14 cellular contexts compared by ENCODE assay signal in genomic region chr4:152515678-152516077, GRCh38. TPM values are rescaled to one million over a fixed set of nuclear protein-coding genes. Genes with fewer than 3 reads are reported as not detected.
DNase-seq lines count a peak whose midpoint lies in the region; ATAC-seq and TF ChIP-seq lines count a peak whose summit lies in the region.
"Had no signal": no experiment of that assay in that cellular context is flagged by ENCODE, and none has a peak within 500 bp of the region (broad histone marks: within the 10 kb centered on the region; RNA-seq: fewer than 3 reads in every experiment).

No MANE protein-coding gene starts in this region.

- no peak overlapping the region for H2BK5ac ChIP-seq in trophoblast cell (ENCODE audit: low read depth, low read length, poor library complexity)

- no peak overlapping the region for H2BK120ac ChIP-seq in trophoblast cell (ENCODE audit: insufficient read depth, low read length, poor library complexity)

- no peak for TF ChIP-seq CTCF in WERI-Rb-1 (IDR thresholded peaks at IDR 0.05; ENCODE audit: low read depth, low read length)

- H4K8ac ChIP-seq in trophoblast cell (ENCODE audit: low read depth, low read length) = no peak overlapping the region

- no peak overlapping the region for H4K91ac ChIP-seq in trophoblast cell (ENCODE audit: low read depth, low read length)

- H3K4ac ChIP-seq in trophoblast cell (ENCODE audit: low read depth, low read length) = peak overlapping the region; percentile 71

- DNase-seq in GM04504 (ENCODE audit: low read depth) (peak; percentile 28), RPMI7951 (ENCODE audit: low read depth) (peak; percentile 36), epithelial cell of prostate (ENCODE audit: low read depth, low spot score) (no peak), trophoblast cell (no peak), WERI-Rb-1 (no peak)
- no peak for DNase-seq in stimulated activated naive CD8-positive, alpha-beta T cell treated with anti-CD3 and anti-CD28 coated beads, Interleukin-15, Interleukin-2, amounts not matched to agents 100 U/mL and 50 U/mL, for 24 hours
- DNase-seq in stimulated activated CD4-positive, alpha-beta T cell treated with anti-CD3 and anti-CD28 coated beads, Interleukin-4, amount 100 ng/mL, for 4 hours = no peak
- DNase-seq: caudate nucleus, gastrocnemius medialis, NCI-H2029, T-helper 17 cell, transverse colon had no signal

- no peak overlapping the region for H3K23ac ChIP-seq in trophoblast cell (ENCODE audit: low read length)

- WGBS in trophoblast cell (ENCODE audit: extremely low coverage, insufficient coverage, insufficient read length) = no CpG with 5 or more reads among the region's 2 CpGs

- H3K4me3 ChIP-seq in trophoblast cell (ENCODE audit: low read depth, low read length) (no peak overlapping the region), WERI-Rb-1 (ENCODE audit: low read depth, low read length) (no peak overlapping the region)
- H3K4me3 ChIP-seq: gastrocnemius medialis, left lung, transverse colon had no signal

- no peak overlapping the region for H4K12ac ChIP-seq in trophoblast cell (ENCODE audit: low read depth, low read length)

- H2AFZ ChIP-seq in trophoblast cell (ENCODE audit: insufficient read depth, low read length, poor library complexity) = no peak overlapping the region

- H3K27ac ChIP-seq in epithelial cell of prostate (peak overlapping the region; percentile 28), trophoblast cell (ENCODE audit: low read depth, low read length) (no peak overlapping the region), WERI-Rb-1 (no peak overlapping the region)
- H3K27ac ChIP-seq: gastrocnemius medialis, left lung, transverse colon had no signal

- no peaks in the 10 kb centered on the region for H3K27me3 ChIP-seq in trophoblast cell (ENCODE audit: insufficient read depth, low read length)
- H3K27me3 ChIP-seq in WERI-Rb-1 (ENCODE audit: insufficient read depth, low read depth, severe bottlenecking) = no peaks in the 10 kb centered on the region
- H3K27me3 ChIP-seq: gastrocnemius medialis, left lung, transverse colon had no signal

- H3K18ac ChIP-seq in trophoblast cell (ENCODE audit: low read length) = no peak overlapping the region

- H3K36me3 ChIP-seq in trophoblast cell (ENCODE audit: control insufficient read depth in 1 of 2, insufficient read depth in 2 of 2, low read length in 2 of 2) (no peaks in the 10 kb centered on the region), WERI-Rb-1 (no peaks in the 10 kb centered on the region)
- H3K36me3 ChIP-seq: gastrocnemius medialis, left lung, transverse colon had no signal

- no peak overlapping the region for H2AK5ac ChIP-seq in trophoblast cell (ENCODE audit: low read length)

- no peak for ATAC-seq in stimulated activated naive CD8-positive, alpha-beta T cell treated with anti-CD3 and anti-CD28 coated beads, Interleukin-15, Interleukin-2, amounts not matched to agents 100 U/mL and 50 U/mL, for 24 hours
- ATAC-seq in HG03196 (IDR thresholded peaks at IDR 0.05; ENCODE audit: unreplicated experiment) = no peak
- ATAC-seq: gastrocnemius medialis, left lung, T-helper 17 cell had no signal

- H2BK12ac ChIP-seq in trophoblast cell (ENCODE audit: low read length) = no peak overlapping the region

- H3K79me1 ChIP-seq in trophoblast cell (ENCODE audit: low read length) = no peaks in the 10 kb centered on the region

- H3K4me1 ChIP-seq in trophoblast cell (ENCODE audit: control insufficient read depth in 1 of 2, insufficient read depth in 2 of 2, low read length in 2 of 2) = peaks cover 0 to 2% of the 10 kb centered on the region in 2 experiments
- H3K4me1 ChIP-seq: gastrocnemius medialis had no signal

- no peak overlapping the region for H3K9ac ChIP-seq in trophoblast cell (ENCODE audit: low read length)

- no peak overlapping the region for H3K4me2 ChIP-seq in trophoblast cell (ENCODE audit: low read length)

- H3K79me2 ChIP-seq in trophoblast cell (ENCODE audit: control insufficient read depth, insufficient read depth, low read length, poor library complexity) = peaks cover 2% of the 10 kb centered on the region

- H3K9me3 ChIP-seq in trophoblast cell (ENCODE audit: insufficient read depth, low read depth, low read length) (no peaks in the 10 kb centered on the region), WERI-Rb-1 (ENCODE audit: severe bottlenecking) (no peaks in the 10 kb centered on the region)
- H3K9me3 ChIP-seq: gastrocnemius medialis, left lung, transverse colon had no signal

- no peak overlapping the region for H3K14ac ChIP-seq in trophoblast cell (ENCODE audit: low read length)

RNA-seq across cellular contexts. Expression of gene FBXW7, which starts 20.2 kb away (rescaled TPM):
- total RNA-seq in RPMI7951 (2014; rRNA removed; shearing (Covaris generic)) = 19.9 and 24.3 TPM in 2 replicates
- polyA plus RNA-seq in trophoblast cell (2013) = 11.5 and 12.3 TPM in 2 replicates

Comparison
In these comparisons a context has a peak if more than half of its experiments do, and no peak if none do; other contexts are left out.
1. DNase-seq: peak in GM04504 (single experiment) and RPMI7951 (single experiment); none in epithelial cell of prostate (single experiment), trophoblast cell (0 of 2), WERI-Rb-1 (single experiment), stimulated activated naive CD8-positive, alpha-beta T cell treated with anti-CD3 and anti-CD28 coated beads, Interleukin-15, Interleukin-2, amounts not matched to agents 100 U/mL and 50 U/mL, for 24 hours (single experiment) and stimulated activated CD4-positive, alpha-beta T cell treated with anti-CD3 and anti-CD28 coated beads, Interleukin-4, amount 100 ng/mL, for 4 hours (0 of 2).